ENCODE assay signal across 1 cellular context in genomic region chr1:91831132-91831930, GRCh38.
TF ChIP-seq lines count a peak whose summit lies in the region.

No MANE protein-coding gene starts in this region.

TF ChIP-seq in HEK293, 187 proteins besides CTCF, POLR2A, EP300 and RAD21:
- TF ChIP-seq, protein P1, sequence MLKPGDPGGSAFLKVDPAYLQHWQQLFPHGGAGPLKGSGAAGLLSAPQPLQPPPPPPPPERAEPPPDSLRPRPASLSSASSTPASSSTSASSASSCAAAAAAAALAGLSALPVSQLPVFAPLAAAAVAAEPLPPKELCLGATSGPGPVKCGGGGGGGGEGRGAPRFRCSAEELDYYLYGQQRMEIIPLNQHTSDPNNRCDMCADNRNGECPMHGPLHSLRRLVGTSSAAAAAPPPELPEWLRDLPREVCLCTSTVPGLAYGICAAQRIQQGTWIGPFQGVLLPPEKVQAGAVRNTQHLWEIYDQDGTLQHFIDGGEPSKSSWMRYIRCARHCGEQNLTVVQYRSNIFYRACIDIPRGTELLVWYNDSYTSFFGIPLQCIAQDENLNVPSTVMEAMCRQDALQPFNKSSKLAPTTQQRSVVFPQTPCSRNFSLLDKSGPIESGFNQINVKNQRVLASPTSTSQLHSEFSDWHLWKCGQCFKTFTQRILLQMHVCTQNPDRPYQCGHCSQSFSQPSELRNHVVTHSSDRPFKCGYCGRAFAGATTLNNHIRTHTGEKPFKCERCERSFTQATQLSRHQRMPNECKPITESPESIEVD (tag by site-specific recombination; IDR thresholded peaks at IDR 0.05) = peak; percentile 76
- peak; percentile 52; the same call in 1 of the 2 replicates for TF ChIP-seq ZNF366 (tag by site-specific recombination; conservative IDR thresholded peaks at IDR 0.05)
- 0 out of 2 replicates have a peak, but pooled peaks have one; percentile 32 for TF ChIP-seq INSM2 (tag by site-specific recombination; IDR thresholded peaks at IDR 0.05)
- peak; percentile 62 for TF ChIP-seq SP7 (tag by site-specific recombination; IDR thresholded peaks at IDR 0.05)
- TF ChIP-seq OSR2 (tag by site-specific recombination; IDR thresholded peaks at IDR 0.05) = peak; percentile 22; the same call in 1 of the 2 replicates
- no peak for TF ChIP-seq ZNF146 (tag by site-specific recombination; IDR thresholded peaks at IDR 0.05)
- no peak for TF ChIP-seq ZIC2 (tag by site-specific recombination; IDR thresholded peaks at IDR 0.05)
- TF ChIP-seq TCF7L2 (IDR thresholded peaks at IDR 0.05; ENCODE audit: borderline replicate concordance, low read depth, low read length) = peak; percentile 68
- peak; percentile 97 for TF ChIP-seq ZNF664 (tag by site-specific recombination; IDR thresholded peaks at IDR 0.05)
- TF ChIP-seq ZNF10 (tag by site-specific recombination; IDR thresholded peaks at IDR 0.05) = peak; percentile 86
- peak; percentile 45 for TF ChIP-seq ZNF335 (tag by site-specific recombination; conservative IDR thresholded peaks at IDR 0.05)
- peak; percentile 38 for TF ChIP-seq FEZF1 (tag by site-specific recombination; IDR thresholded peaks at IDR 0.05)
- TF ChIP-seq KLF16 (tag by site-specific recombination; IDR thresholded peaks at IDR 0.05) = no peak
- peak; percentile 39; the same call in 1 of the 2 replicates for TF ChIP-seq ZNF629 (tag by site-specific recombination; IDR thresholded peaks at IDR 0.05)
- TF ChIP-seq ZXDB (tag by site-specific recombination; IDR thresholded peaks at IDR 0.05) = peak; percentile 52; the same call in 1 of the 2 replicates
